In genomic region chr14:101282418-101282817, GRCh38 we compare ENCODE assay signal across 8 cellular contexts.
"Had no signal": no experiment of that assay in that cellular context is flagged by ENCODE, and none has a peak within 500 bp of the region (broad histone marks: within the 10 kb centered on the region; RNA-seq: fewer than 3 reads in every experiment).

No MANE protein-coding gene starts in this region.

- ATAC-seq: GM12878 had no signal

- DNase-seq: GDM1, GF-D8 had no signal

- FAIRE-seq: G401.6, GM12878, GM12891, GM12892, GM18507, GM19239 had no signal

- H3K4me3 ChIP-seq: GM12878 had no signal
